9 cellular contexts compared by ENCODE assay signal in the genomic region with DNA sequence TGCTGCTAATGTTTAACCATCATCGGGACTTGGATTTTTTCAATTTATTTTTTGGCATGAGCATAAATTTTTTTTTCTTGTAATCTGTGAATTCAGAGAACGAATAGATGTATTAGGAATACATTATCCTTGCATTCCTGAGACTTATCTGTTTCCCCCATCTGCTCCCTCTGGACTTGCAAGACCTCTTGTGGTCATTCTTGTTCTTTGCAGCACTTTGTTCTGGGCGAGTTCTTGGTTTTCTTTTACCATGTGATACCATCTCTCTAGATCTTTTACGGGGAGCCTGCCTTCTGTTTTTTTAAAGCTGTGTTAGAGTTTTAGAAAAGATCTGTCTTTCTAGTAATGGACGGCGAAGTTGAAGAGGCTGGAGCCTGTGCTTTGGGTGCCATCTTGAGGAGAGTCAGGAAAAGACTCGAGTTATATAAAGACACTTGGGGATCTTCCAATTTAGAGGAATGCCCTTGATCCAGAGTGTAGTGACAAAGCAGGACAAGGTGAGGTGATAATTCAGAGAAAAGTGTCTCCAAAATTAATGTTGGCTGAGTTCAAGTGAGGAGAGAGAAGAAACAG. TPM values are rescaled to one million over a fixed set of nuclear protein-coding genes. Genes with fewer than 3 reads are reported as not detected.
DNase-seq lines count a peak whose midpoint lies in the region; ATAC-seq, FAIRE-seq and TF ChIP-seq lines count a peak whose summit lies in the region.
"Not testable (repeated sequence)": the region's sequence is repeated elsewhere in the genome, so short reads cannot be mapped to it uniquely, and the experiment has no call there.
"Had no signal": no experiment of that assay in that cellular context is flagged by ENCODE, and none has a peak within 500 bp of the region (broad histone marks: within the 10 kb centered on the region; RNA-seq: fewer than 3 reads in every experiment).

No MANE protein-coding gene starts in this region.

- not testable (repeated sequence) for H3K9me3 Mint-ChIP-seq in CD8-positive, alpha-beta T cell; activated CD4-positive, alpha-beta T cell treated with anti-CD3 and anti-CD28 coated beads, Interleukin-2, amount 10 ng/mL, durations not matched to agents 24 days and 14 days; neural crest cell

- H2AFZ ChIP-seq in H1 (ENCODE audit: low read length): not testable (repeated sequence)

- not testable (repeated sequence) for DNase-seq in CD8-positive, alpha-beta T cell; H1 (ENCODE audit: low read depth in 1 of 2, low spot score in 2 of 2); neural crest cell (ENCODE audit: low read depth, low spot score)
- peak; percentile 55 for DNase-seq in activated CD4-positive, alpha-beta T cell treated with anti-CD3 and anti-CD28 coated beads, Interleukin-2, amount 10 ng/mL, durations not matched to agents 24 days and 14 days
- DNase-seq in heart right ventricle (peak in 1 of 2 donors; percentile 2), thyroid gland (peak; percentile 3 to 8)

- not testable (repeated sequence) for H3K27me3 ChIP-seq in CD8-positive, alpha-beta T cell (ENCODE audit: insufficient read depth, low read length); H1 (replicated peaks in 1 of 4; ENCODE audit: control insufficient read depth in 3 of 4, extremely low read depth in 1 of 4, insufficient read depth in 3 of 4, low read length in 3 of 4); heart right ventricle; thyroid gland

- not testable (repeated sequence) for H3K36me3 ChIP-seq in CD8-positive, alpha-beta T cell (ENCODE audit: insufficient read depth, low read length); H1 (ENCODE audit: control insufficient read depth in 2 of 4, insufficient read depth in 4 of 4, low read length in 3 of 4); heart right ventricle; thyroid gland

- not testable (repeated sequence) for H3K23ac ChIP-seq in H1 (ENCODE audit: insufficient read length)

- H3K18ac ChIP-seq in H1 (ENCODE audit: extremely low read depth, low read length): not testable (repeated sequence)

- H3K4me3 Mint-ChIP-seq in CD8-positive, alpha-beta T cell; activated CD4-positive, alpha-beta T cell treated with anti-CD3 and anti-CD28 coated beads, Interleukin-2, amount 10 ng/mL, durations not matched to agents 24 days and 14 days; neural crest cell: not testable (repeated sequence)

- not testable (repeated sequence) for H3K4me1 ChIP-seq in CD8-positive, alpha-beta T cell (ENCODE audit: insufficient read depth, low read length); H1 (replicated peaks in 1 of 4; ENCODE audit: control insufficient read depth in 3 of 4, insufficient read depth in 4 of 4, low read length in 3 of 4); heart right ventricle; thyroid gland

- not testable (repeated sequence) for H3K4me2 ChIP-seq in H1 (ENCODE audit: insufficient read depth in 1 of 2, low read depth in 2 of 2, low read length in 2 of 2)

- H2BK15ac ChIP-seq in H1 (ENCODE audit: low read length): not testable (repeated sequence)

- whole genome bisulfite sequencing in H1 (ENCODE audit: extremely low coverage in 1 of 2, insufficient coverage in 1 of 2, insufficient read length in 1 of 2, insufficient replicate concordance in 2 of 2, low coverage in 1 of 2, low lambda C conversion rate in 2 of 2, missing lambda C conversion rate in 1 of 2), 2 experiments: 47% methylated on average over 4 of the region's 7 CpGs; no CpG with 5 or more reads in 1 of the 2 experiments
- WGBS in heart right ventricle, 2 donors: 24 to 29% methylated on average over 2 to 3 of the region's 7 CpGs
- 11 to 12% methylated on average over 4 of the region's 7 CpGs for WGBS in thyroid gland, 2 donors

- H4K5ac ChIP-seq in H1 (ENCODE audit: insufficient read length, low read depth, low read length): not testable (repeated sequence)

- H3K79me1 ChIP-seq in H1 (ENCODE audit: low read depth, low read length): not testable (repeated sequence)

- H2BK12ac ChIP-seq in H1 (ENCODE audit: low read depth, low read length): not testable (repeated sequence)

- CTCF ChIA-PET in CD8-positive, alpha-beta T cell (lab: Charles Lee); H1 (lab: Charles Lee; ENCODE audit: partially characterized antibody): not testable (repeated sequence)

- not testable (repeated sequence) for H3K27ac ChIP-seq in CD8-positive, alpha-beta T cell (ENCODE audit: low read depth, low read length); H1 (ENCODE audit: low read depth, low read length); heart right ventricle; thyroid gland

- H3K36me3 Mint-ChIP-seq in CD8-positive, alpha-beta T cell; activated CD4-positive, alpha-beta T cell treated with anti-CD3 and anti-CD28 coated beads, Interleukin-2, amount 10 ng/mL, durations not matched to agents 24 days and 14 days (ENCODE audit: low read depth); neural crest cell (ENCODE audit: low read depth): not testable (repeated sequence)

- H3K9me3 ChIP-seq in CD8-positive, alpha-beta T cell (ENCODE audit: low read length); H1 (ENCODE audit: insufficient read depth in 2 of 2, low read depth in 1 of 2, low read length in 1 of 2); heart right ventricle; thyroid gland: not testable (repeated sequence)

- not testable (repeated sequence) for H3K23me2 ChIP-seq in H1 (ENCODE audit: low read depth, low read length)

- TF ChIP-seq RAD21 in H1 (IDR thresholded peaks at IDR 0.05 in 1 of 2, conservative IDR thresholded peaks at IDR 0.05 in 1 of 2; ENCODE audit: low read depth in 2 of 2, low read length in 2 of 2): peak; percentile 6 to 13; a peak in 2 of 4 replicates

- TF ChIP-seq POLR2A in H1 (IDR thresholded peaks at IDR 0.05; ENCODE audit: control extremely low read depth in 1 of 2, low read depth in 2 of 2, low read length in 2 of 2); thyroid gland (IDR thresholded peaks at IDR 0.05): not testable (repeated sequence)

- not testable (repeated sequence) for H4K8ac ChIP-seq in H1 (ENCODE audit: extremely low read depth, insufficient read depth, low read length)

- TF ChIP-seq CTCF in CD8-positive, alpha-beta T cell (IDR thresholded peaks at IDR 0.05); H1 (IDR thresholded peaks at IDR 0.05; ENCODE audit: control extremely low read depth in 1 of 3, insufficient read depth in 1 of 3, low read depth in 1 of 3, low read length in 3 of 3): not testable (repeated sequence)
- TF ChIP-seq CTCF in heart right ventricle (IDR thresholded peaks at IDR 0.05) (peak in 6 of 9 donors; percentile 9 to 30 (median 20)), neural crest cell (conservative IDR thresholded peaks at IDR 0.05) (peak; percentile 35), thyroid gland (IDR thresholded peaks at IDR 0.05) (peak in 1 of 6 experiments; percentile 26)

- H3K4me1 Mint-ChIP-seq in CD8-positive, alpha-beta T cell (ENCODE audit: low read depth); activated CD4-positive, alpha-beta T cell treated with anti-CD3 and anti-CD28 coated beads, Interleukin-2, amount 10 ng/mL, durations not matched to agents 24 days and 14 days; neural crest cell: not testable (repeated sequence)

- not testable (repeated sequence) for H3K27me3 Mint-ChIP-seq in CD8-positive, alpha-beta T cell (ENCODE audit: low read depth); activated CD4-positive, alpha-beta T cell treated with anti-CD3 and anti-CD28 coated beads, Interleukin-2, amount 10 ng/mL, durations not matched to agents 24 days and 14 days; neural crest cell (ENCODE audit: low read depth)

- peak; percentile 66 for ATAC-seq in CD8-positive, alpha-beta T cell
- ATAC-seq in GM21786 (IDR thresholded peaks at IDR 0.05; ENCODE audit: unreplicated experiment): peak; percentile 64
- peak; percentile 59 for ATAC-seq in HG03378 (IDR thresholded peaks at IDR 0.05; ENCODE audit: unreplicated experiment)
- peak in 7 of 8 donors; percentile 79 to 93 (median 89) for ATAC-seq in heart right ventricle

- intact Hi-C loops in CD8-positive, alpha-beta T cell (cut with DNase I, micrococcal nuclease); activated CD4-positive, alpha-beta T cell treated with anti-CD3 and anti-CD28 coated beads, Interleukin-2, amount 10 ng/mL, durations not matched to agents 24 days and 14 days (cut with micrococcal nuclease); heart right ventricle (cut with DNase I); thyroid gland (cut with DNase I): not testable (repeated sequence)

- H2BK20ac ChIP-seq in H1 (ENCODE audit: low read length): not testable (repeated sequence)

- TF ChIP-seq EP300 in H1 (IDR thresholded peaks at IDR 0.05; ENCODE audit: borderline replicate concordance in 1 of 2, low read depth in 2 of 2, low read length in 2 of 2): not testable (repeated sequence)

- not testable (repeated sequence) for H4K91ac ChIP-seq in H1 (replicated peaks; ENCODE audit: insufficient read length, low read length)

- not testable (repeated sequence) for H2BK5ac ChIP-seq in H1 (ENCODE audit: low read depth, low read length)

- not testable (repeated sequence) for H3K4ac ChIP-seq in H1 (replicated peaks; ENCODE audit: insufficient read length, low read depth, low read length)

- not testable (repeated sequence) for H3K79me2 ChIP-seq in H1 (ENCODE audit: control insufficient read depth in 1 of 2, insufficient read depth in 2 of 2, low read length in 2 of 2)

- H3K4me3 ChIP-seq in CD8-positive, alpha-beta T cell (ENCODE audit: low read depth, low read length); H1 (ENCODE audit: extremely low read depth in 1 of 4, insufficient read depth in 2 of 4, low read depth in 3 of 4, low read length in 4 of 4); heart right ventricle; thyroid gland (replicated peaks in 1 of 3): not testable (repeated sequence)

- H4K20me1 ChIP-seq in H1 (replicated peaks in 1 of 2; ENCODE audit: control insufficient read depth in 1 of 2, insufficient read depth in 2 of 2, low read length in 2 of 2): not testable (repeated sequence)

- FAIRE-seq in H1 (lab: Jason Lieb, UNC): peak; percentile 80

- not testable (repeated sequence) for H3K9ac ChIP-seq in H1 (replicated peaks in 1 of 4; ENCODE audit: extremely low read depth in 1 of 4, low read depth in 3 of 4, low read length in 3 of 4)

- H3K14ac ChIP-seq in H1 (ENCODE audit: insufficient read length): not testable (repeated sequence)

- not testable (repeated sequence) for H3K27ac Mint-ChIP-seq in CD8-positive, alpha-beta T cell; activated CD4-positive, alpha-beta T cell treated with anti-CD3 and anti-CD28 coated beads, Interleukin-2, amount 10 ng/mL, durations not matched to agents 24 days and 14 days; neural crest cell (ENCODE audit: unreplicated experiment)

- H2BK120ac ChIP-seq in H1 (replicated peaks; ENCODE audit: low read depth, low read length): not testable (repeated sequence)

- H2AK5ac ChIP-seq in H1 (ENCODE audit: low read depth, low read length): not testable (repeated sequence)

- H3K56ac ChIP-seq in H1 (replicated peaks; ENCODE audit: insufficient read length, low read depth, low read length): not testable (repeated sequence)

- POLR2A ChIA-PET in CD8-positive, alpha-beta T cell (lab: Charles Lee); H1 (lab: Charles Lee; ENCODE audit: partially characterized antibody): not testable (repeated sequence)

RNA-seq across cellular contexts. Expression of gene CTAGE15, which starts 8.3 kb away (rescaled TPM):
- under 1 TPM in 1 of 2 experiments, not detected in 1; 0.46 TPM for total RNA-seq in CD8-positive, alpha-beta T cell
- total RNA-seq in activated CD4-positive, alpha-beta T cell treated with anti-CD3 and anti-CD28 coated beads, Interleukin-2, amount 10 ng/mL, durations not matched to agents 24 days and 14 days: 1.3 and 2.7 TPM in 2 replicates
- total RNA-seq in H1 (2021; fragmentation: NEBNext Ultra II Directional; extraction: Animal tissue kit (Norgen Biotek cat#: 25700)): 0.61 and 0.86 TPM in 2 replicates
- polyA plus RNA-seq in H1 (2011; rRNA removed) (0.06 TPM in 1 of 2 replicates, not detected in the other), heart right ventricle (under 1 TPM in 1 of 2 donors, not detected in 1; 0.01 TPM)
- 0.10 TPM for polyA plus RNA-seq in H1 (2011; cell fraction: cytosol; rRNA removed)
- polyA plus RNA-seq in H1 (2011; cell fraction: nucleus; rRNA removed): not detected
- polyA plus RNA-seq in H1 (2012, experiment 1 of 2): 0.13 to 1.0 TPM (median 0.23 TPM) in 4 replicates
- polyA plus RNA-seq in H1 (2012, experiment 2 of 2): not detected
- polyA plus RNA-seq in H1 (2013, experiment 1 of 2): 0.69 TPM
- 0.66 TPM for polyA plus RNA-seq in H1 (2013, experiment 2 of 2)
- polyA minus RNA-seq in H1 (2011; rRNA and poly(A)+ RNA removed): not detected in 2 replicates
- polyA minus RNA-seq in H1 (2011; cell fraction: cytosol; rRNA and poly(A)+ RNA removed): not detected
- not detected for polyA minus RNA-seq in H1 (2011; cell fraction: nucleus; rRNA and poly(A)+ RNA removed)
- total RNA-seq in heart right ventricle (under 1 TPM in 2 of 10 donors, not detected in 8; 0.13 TPM), neural crest cell (not detected in 2 replicates), thyroid gland (1 to 10 TPM in 3 of 4 donors, not detected in 1; 1.0 to 5.9 (median 3.3) TPM)
- total RNA-seq: NCI-H460 had no signal

RNA-seq across cellular contexts. Expression of gene TCAF2, which starts 57.5 kb away (rescaled TPM):
- total RNA-seq in CD8-positive, alpha-beta T cell: 10 to 100 TPM; 32.8 to 33.2 TPM
- 32.8 and 34.7 TPM in 2 replicates for total RNA-seq in activated CD4-positive, alpha-beta T cell treated with anti-CD3 and anti-CD28 coated beads, Interleukin-2, amount 10 ng/mL, durations not matched to agents 24 days and 14 days
- total RNA-seq in H1 (2021; fragmentation: NEBNext Ultra II Directional; extraction: Animal tissue kit (Norgen Biotek cat#: 25700)): 0.20 and 0.31 TPM in 2 replicates
- polyA plus RNA-seq in H1 (2011; rRNA removed) (0.06 and 0.08 TPM in 2 replicates), heart right ventricle (under 1 TPM; 0.25 to 0.44 TPM)
- polyA plus RNA-seq in H1 (2011; cell fraction: cytosol; rRNA removed): 0.10 TPM
- 0.16 TPM for polyA plus RNA-seq in H1 (2011; cell fraction: nucleus; rRNA removed)
- 0.04 to 0.12 TPM (median 0.05 TPM) in 3 of 4 replicates, not detected in the other for polyA plus RNA-seq in H1 (2012, experiment 1 of 2)
- 0.09 TPM for polyA plus RNA-seq in H1 (2012, experiment 2 of 2)
- 0.10 TPM for polyA plus RNA-seq in H1 (2013, experiment 1 of 2)
- polyA plus RNA-seq in H1 (2013, experiment 2 of 2): 0.11 TPM
- polyA minus RNA-seq in H1 (2011; rRNA and poly(A)+ RNA removed): 0.07 and 0.09 TPM in 2 replicates
- polyA minus RNA-seq in H1 (2011; cell fraction: cytosol; rRNA and poly(A)+ RNA removed): not detected
- polyA minus RNA-seq in H1 (2011; cell fraction: nucleus; rRNA and poly(A)+ RNA removed): not detected
- total RNA-seq in heart right ventricle (1 to 10 TPM in 1 of 10 donors, under 1 TPM in 9; 0.08 to 2.7 (median 0.35) TPM), neural crest cell (0.09 and 0.11 TPM in 2 replicates), thyroid gland (1 to 10 TPM; 1.0 to 2.4 (median 1.8) TPM)
